1 cellular context compared by ENCODE assay signal in genomic region chr6:90217621-90218496, GRCh38.
TF ChIP-seq lines count a peak whose summit lies in the region.

No MANE protein-coding gene starts in this region.

TF ChIP-seq in IMR-90, 13 proteins besides CTCF, POLR2A, EP300 and RAD21 (continued from another document):
- TF ChIP-seq USF2 (IDR thresholded peaks at IDR 0.05; ENCODE audit: low read depth, low read length) (no peak), MAFK (IDR thresholded peaks at IDR 0.05; ENCODE audit: low read depth, low read length) (peak; percentile 77), RCOR1 (IDR thresholded peaks at IDR 0.05; ENCODE audit: insufficient replicate concordance, low read length) (no peak), RFX5 (IDR thresholded peaks at IDR 0.05; ENCODE audit: low read depth, low read length) (no peak), SMC3 (IDR thresholded peaks at IDR 0.05; ENCODE audit: low read depth, low read length) (0 out of 2 replicates have a peak, but pooled peaks have one; percentile 8)
